In the genomic region with DNA sequence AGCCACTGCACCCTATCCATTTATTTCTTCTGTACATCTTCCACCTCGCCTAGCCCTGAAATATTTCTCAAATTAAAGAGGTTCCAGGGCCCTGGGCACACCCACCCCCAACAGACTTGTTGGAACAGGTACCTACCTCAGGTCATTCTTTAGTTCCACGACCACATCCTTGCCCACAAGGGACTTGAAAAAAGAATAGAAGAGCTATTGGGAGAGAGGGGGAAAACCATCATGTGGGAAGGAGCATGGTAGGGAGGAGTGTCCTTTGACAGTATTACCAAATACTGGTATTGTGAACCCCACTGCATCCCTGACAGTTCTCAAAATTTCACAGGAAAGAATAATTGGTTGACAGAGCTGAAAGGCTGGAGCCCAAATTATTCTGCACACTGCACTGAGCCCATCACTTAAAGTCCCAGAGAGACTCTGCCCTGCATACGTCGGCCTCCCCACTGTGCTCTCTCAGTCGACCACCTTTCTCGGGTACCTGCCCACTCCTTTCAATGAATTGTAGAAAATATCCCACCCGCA, we compare ENCODE assay signal across 8 cellular contexts. TPM values are rescaled to one million over a fixed set of nuclear protein-coding genes. Genes with fewer than 3 reads are reported as not detected.
DNase-seq lines count a peak whose midpoint lies in the region; ATAC-seq, FAIRE-seq and TF ChIP-seq lines count a peak whose summit lies in the region.

No MANE protein-coding gene starts in this region.

- peak; percentile 29 for ATAC-seq in central memory CD8-positive, alpha-beta T cell (replicated peaks; ENCODE audit: extremely low read depth, poor library complexity, severe bottlenecking)

- peak overlapping the region; percentile 94 for H3K4me3 ChIP-seq in HUES64 (ENCODE audit: low read length)
- H3K4me3 ChIP-seq in mucosa of rectum (ENCODE audit: low read length in 2 of 2) = peak overlapping the region; percentile 82 to 87

- no peaks in the 10 kb centered on the region for H3K9me3 Mint-ChIP-seq in central memory CD8-positive, alpha-beta T cell

- peaks cover 21% of the 10 kb centered on the region for H3K4me1 Mint-ChIP-seq in central memory CD8-positive, alpha-beta T cell

- peak overlapping the region; percentile 90 for H3K27ac Mint-ChIP-seq in central memory CD8-positive, alpha-beta T cell (ENCODE audit: low read depth)

- H3K27me3 Mint-ChIP-seq in central memory CD8-positive, alpha-beta T cell = no peaks in the 10 kb centered on the region

- WGBS in HUES64 = 23% methylated on average over 7 of the region's 7 CpGs

- H3K4me3 Mint-ChIP-seq in central memory CD8-positive, alpha-beta T cell = peak overlapping the region; percentile 82

- peak; percentile 36 for FAIRE-seq in GM12892 (lab: Jason Lieb, UNC)

- H3K36me3 ChIP-seq in HUES64 (ENCODE audit: insufficient read depth, low read length) = peaks cover 34% of the 10 kb centered on the region
- peaks cover 0 to 4% of the 10 kb centered on the region in 2 donors for H3K36me3 ChIP-seq in mucosa of rectum (ENCODE audit: control insufficient read depth in 2 of 2, insufficient read depth in 2 of 2, low read length in 2 of 2)

- H3K4me1 ChIP-seq in HUES64 (ENCODE audit: insufficient read depth, low read length) = peaks cover 6% of the 10 kb centered on the region; the same call in 1 of the 2 replicates
- H3K4me1 ChIP-seq in mucosa of rectum (ENCODE audit: control insufficient read depth in 2 of 2, insufficient read depth in 2 of 2, low read length in 2 of 2) = peaks cover 8 to 12% of the 10 kb centered on the region in 2 donors

- H3K9me3 ChIP-seq in HUES64 (ENCODE audit: insufficient read depth, low read depth, low read length) = no peaks in the 10 kb centered on the region
- no peaks in the 10 kb centered on the region for H3K9me3 ChIP-seq in mucosa of rectum (ENCODE audit: control insufficient read depth in 2 of 2, low read length in 2 of 2)

- H3K9ac ChIP-seq in HUES64 (ENCODE audit: low read depth, low read length) (peak overlapping the region; percentile 95), mucosa of rectum (ENCODE audit: low read depth in 1 of 2, low read length in 2 of 2) (peak overlapping the region; percentile 83 to 88)

- peak overlapping the region; percentile 98 for H3K27ac ChIP-seq in HUES64 (ENCODE audit: low read depth, low read length)
- H3K27ac ChIP-seq in mucosa of rectum (ENCODE audit: low read depth in 2 of 2, low read length in 2 of 2) = peak overlapping the region; percentile 92 to 97

- no peak for TF ChIP-seq POLR2A in GM12892 (IDR thresholded peaks at IDR 0.05; ENCODE audit: low read depth, low read length)

- H3K27me3 ChIP-seq in HUES64 (ENCODE audit: insufficient read depth, low read length) (no peaks in the 10 kb centered on the region), mucosa of rectum (ENCODE audit: control insufficient read depth in 2 of 2, insufficient read depth in 2 of 2, low read length in 2 of 2) (no peaks in the 10 kb centered on the region)

- H3K36me3 Mint-ChIP-seq in central memory CD8-positive, alpha-beta T cell (ENCODE audit: insufficient read depth) = peaks cover 16% of the 10 kb centered on the region

- DNase-seq in GM12892 (ENCODE audit: insufficient read length) (no peak), DMS114 treated with DMSO at 0.1 percent for 48 hours (lab: John Stamatoyannopoulos, UW; ENCODE audit: unreplicated experiment) (no peak), CD1c-positive myeloid dendritic cell (ENCODE audit: extremely low spot score) (no peak), AG20443 (ENCODE audit: low spot score) (no peak), AG08395 (ENCODE audit: low spot score) (no peak)
- no peak for DNase-seq in central memory CD8-positive, alpha-beta T cell (ENCODE audit: low spot score in 2 of 2)

RNA-seq across cellular contexts. Expression of a gene that starts 0.8 kb away (rescaled TPM):
- polyA plus RNA-seq in GM12892 (2012; ENCODE audit: missing spikeins) = 161 TPM
- 110 TPM for polyA plus RNA-seq in HUES64 (2013, experiment 1 of 2)
- 114 TPM for polyA plus RNA-seq in HUES64 (2013, experiment 2 of 2)

RNA-seq across cellular contexts. Expression of a gene that starts 9.1 kb away (rescaled TPM):
- 1.2 TPM for polyA plus RNA-seq in GM12892 (2012; ENCODE audit: missing spikeins)
- polyA plus RNA-seq in HUES64 (2013, experiment 1 of 2) = 1.1 TPM
- polyA plus RNA-seq in HUES64 (2013, experiment 2 of 2) = 0.95 TPM

RNA-seq across cellular contexts. Expression of a gene that starts 9.3 kb away (rescaled TPM):
- 8.1 TPM for polyA plus RNA-seq in GM12892 (2012; ENCODE audit: missing spikeins)
- 27.0 TPM for polyA plus RNA-seq in HUES64 (2013, experiment 1 of 2)
- polyA plus RNA-seq in HUES64 (2013, experiment 2 of 2) = 29.7 TPM

RNA-seq across cellular contexts. Expression of a gene that starts 10.5 kb away (rescaled TPM):
- polyA plus RNA-seq in GM12892 (2012; ENCODE audit: missing spikeins) = 54.6 TPM
- polyA plus RNA-seq in HUES64 (2013, experiment 1 of 2) = 86.0 TPM
- 86.9 TPM for polyA plus RNA-seq in HUES64 (2013, experiment 2 of 2)

RNA-seq across cellular contexts. Expression of a gene that starts 21.5 kb away (rescaled TPM):
- polyA plus RNA-seq in GM12892 (2012; ENCODE audit: missing spikeins) = 7.1 TPM
- 31.2 TPM for polyA plus RNA-seq in HUES64 (2013, experiment 1 of 2)
- 31.6 TPM for polyA plus RNA-seq in HUES64 (2013, experiment 2 of 2)
